ENCODE assay signal across 14 cellular contexts in the genomic region with DNA sequence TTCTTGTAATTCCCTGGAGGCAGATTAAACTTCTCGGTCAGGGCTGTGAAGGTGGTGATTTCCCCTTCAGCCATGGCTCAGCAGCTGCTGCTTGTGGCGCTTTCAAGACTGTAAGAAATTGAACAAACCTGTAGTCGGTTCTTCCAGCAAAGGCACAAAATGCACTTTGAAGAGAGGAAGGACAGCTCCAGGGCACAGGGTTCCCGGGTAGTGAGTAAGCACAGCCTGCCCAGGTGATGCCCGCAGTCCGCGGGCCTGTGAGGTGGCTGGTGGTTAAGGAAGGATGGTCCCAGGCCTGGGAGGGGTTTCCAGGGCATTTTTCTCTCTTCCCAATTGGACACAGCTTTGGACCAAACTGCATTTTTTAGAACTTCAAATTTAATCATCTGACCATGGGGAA.
DNase-seq lines count a peak whose midpoint lies in the region; FAIRE-seq and TF ChIP-seq lines count a peak whose summit lies in the region.
"Had no signal": no experiment of that assay in that cellular context is flagged by ENCODE, and none has a peak within 500 bp of the region (broad histone marks: within the 10 kb centered on the region; RNA-seq: fewer than 3 reads in every experiment).

No MANE protein-coding gene starts in this region.

- H3K9ac ChIP-seq in BLaER1 treated with 17β-estradiol and CSF1 and Interleukin-3, amounts not matched to agents 10 nM and 100 nM: no peak overlapping the region
- no peak overlapping the region for H3K9ac ChIP-seq in astrocyte (ENCODE audit: low read length)
- no peak overlapping the region for H3K9ac ChIP-seq in smooth muscle cell (ENCODE audit: low read depth)

- H2AFZ ChIP-seq in astrocyte (ENCODE audit: low read depth, low read length) (no peak overlapping the region), smooth muscle cell (ENCODE audit: low read depth) (no peak overlapping the region)

- FAIRE-seq in astrocyte (lab: Jason Lieb, UNC) (no peak), D721Med (lab: Jason Lieb, UNC) (no peak)

- H3K4me1 Mint-ChIP-seq in astrocyte (ENCODE audit: low read depth, unreplicated experiment): peaks cover 19% of the 10 kb centered on the region
- H3K4me1 Mint-ChIP-seq: B cell, CD14-positive monocyte had no signal

- H3K4me3 ChIP-seq in BLaER1 treated with 17β-estradiol and CSF1 and Interleukin-3, amounts not matched to agents 10 nM and 100 nM: no peak overlapping the region
- H3K4me3 ChIP-seq in astrocyte (ENCODE audit: insufficient read depth, low read depth, low read length) (no peak overlapping the region), smooth muscle cell (no peak overlapping the region)
- H3K4me3 ChIP-seq: HAP-1 had no signal

- H3K27ac ChIP-seq in BLaER1 treated with 17β-estradiol and CSF1 and Interleukin-3, amounts not matched to agents 10 nM and 100 nM: no peak overlapping the region
- no peak overlapping the region for H3K27ac ChIP-seq in astrocyte (ENCODE audit: low read depth, low read length)
- peak overlapping the region; percentile 72 for H3K27ac ChIP-seq in smooth muscle cell (ENCODE audit: low read depth)

- peaks cover 0 to 1% (median under 1%) of the 10 kb centered on the region in 11 experiments; a peak in 11 of 22 replicates for H3K9me3 ChIP-seq in BLaER1 treated with 17β-estradiol and CSF1 and Interleukin-3, amounts not matched to agents 10 nM and 100 nM (replicated peaks in 1 of 11)
- H3K9me3 ChIP-seq in astrocyte (ENCODE audit: insufficient read depth, low read depth, low read length) (no peaks in the 10 kb centered on the region), smooth muscle cell (replicated peaks; ENCODE audit: low read depth) (no peaks in the 10 kb centered on the region)
- H3K9me3 ChIP-seq: HAP-1 had no signal

- H3K4me3 Mint-ChIP-seq in astrocyte (ENCODE audit: unreplicated experiment): no peak overlapping the region
- H3K4me3 Mint-ChIP-seq: B cell; CD14-positive monocyte; CD8-positive, alpha-beta T cell had no signal

- H3K9me3 Mint-ChIP-seq in astrocyte (ENCODE audit: unreplicated experiment): no peaks in the 10 kb centered on the region
- H3K9me3 Mint-ChIP-seq: CD14-positive monocyte; CD8-positive, alpha-beta T cell had no signal

- peak overlapping the region in 8 of 11 experiments; percentile 24 to 62 (median 46); a peak in 15 of 22 replicates for H3K4me2 ChIP-seq in BLaER1 treated with 17β-estradiol and CSF1 and Interleukin-3, amounts not matched to agents 10 nM and 100 nM
- H3K4me2 ChIP-seq in astrocyte (ENCODE audit: low read length) (no peak overlapping the region), smooth muscle cell (peak overlapping the region; percentile 45)

- H3F3A ChIP-seq in smooth muscle cell (ENCODE audit: low read depth): peaks cover 28% of the 10 kb centered on the region

- H3K36me3 Mint-ChIP-seq in astrocyte (ENCODE audit: low read depth, unreplicated experiment): peaks cover 1% of the 10 kb centered on the region
- H3K36me3 Mint-ChIP-seq: CD14-positive monocyte; CD8-positive, alpha-beta T cell had no signal

- TF ChIP-seq CTCF in astrocyte (IDR thresholded peaks at IDR 0.05; ENCODE audit: insufficient read depth, low read depth, low read length): no peak
- TF ChIP-seq CTCF in smooth muscle cell (IDR thresholded peaks at IDR 0.05; ENCODE audit: borderline replicate concordance, insufficient read depth, poor library complexity, severe bottlenecking): no peak
- no peak for TF ChIP-seq CTCF in D721Med (IDR thresholded peaks at IDR 0.05; ENCODE audit: insufficient read depth, missing control alignments)

- WGBS in smooth muscle cell (ENCODE audit: low lambda C conversion rate): 84% methylated on average over 7 of the region's 7 CpGs

- DNase-seq in astrocyte (ENCODE audit: low read depth): no peak
- peak; percentile 8 for DNase-seq in kidney tubule cell (ENCODE audit: low spot score)
- no peak for DNase-seq in smooth muscle cell (lab: John Stamatoyannopoulos, UW; ENCODE audit: unreplicated experiment)
- no peak for DNase-seq in DMS53 (lab: John Stamatoyannopoulos, UW)
- no peak for DNase-seq in G401 (ENCODE audit: low spot score)
- no peak for DNase-seq in D721Med (ENCODE audit: insufficient read length, low spot score)
- DNase-seq: ACHN; CD8-positive, alpha-beta T cell; COR-L47; GOT3 had no signal

- in situ Hi-C loops in G401 (cut with HindIII; ENCODE audit: low sequenced_read_pairs): no loop called here

- no peaks in the 10 kb centered on the region for H4K20me1 ChIP-seq in BLaER1 treated with 17β-estradiol and CSF1 and Interleukin-3, amounts not matched to agents 10 nM and 100 nM
- H4K20me1 ChIP-seq in astrocyte (ENCODE audit: insufficient read depth, low read length): no peaks in the 10 kb centered on the region
- H4K20me1 ChIP-seq in smooth muscle cell (ENCODE audit: low read depth): no peaks in the 10 kb centered on the region

- H3K4me1 ChIP-seq in BLaER1 treated with 17β-estradiol and CSF1 and Interleukin-3, amounts not matched to agents 10 nM and 100 nM: peaks cover 10 to 30% (median 23%) of the 10 kb centered on the region in 10 experiments
- H3K4me1 ChIP-seq in astrocyte (ENCODE audit: insufficient read depth, low read length): peaks cover 12% of the 10 kb centered on the region
- peaks cover 4% of the 10 kb centered on the region for H3K4me1 ChIP-seq in smooth muscle cell (ENCODE audit: low read depth)
- H3K4me1 ChIP-seq: HAP-1 had no signal

- H3K79me2 ChIP-seq in astrocyte (ENCODE audit: insufficient read depth, low read length): no peaks in the 10 kb centered on the region
- peaks cover 37% of the 10 kb centered on the region for H3K79me2 ChIP-seq in smooth muscle cell (ENCODE audit: low read depth)

- H3K27me3 Mint-ChIP-seq in astrocyte (ENCODE audit: low read depth, unreplicated experiment): no peaks in the 10 kb centered on the region

- H3K27ac Mint-ChIP-seq in astrocyte (ENCODE audit: unreplicated experiment): peak overlapping the region; percentile 11
- H3K27ac Mint-ChIP-seq: B cell; CD14-positive monocyte; CD8-positive, alpha-beta T cell had no signal

- H3K27me3 ChIP-seq in BLaER1 treated with 17β-estradiol and CSF1 and Interleukin-3, amounts not matched to agents 10 nM and 100 nM: no peaks in the 10 kb centered on the region
- H3K27me3 ChIP-seq in astrocyte (ENCODE audit: insufficient read depth, low read length) (no peaks in the 10 kb centered on the region), smooth muscle cell (ENCODE audit: low read depth) (no peaks in the 10 kb centered on the region)

- no peaks in the 10 kb centered on the region for H3K36me3 ChIP-seq in BLaER1 treated with 17β-estradiol and CSF1 and Interleukin-3, amounts not matched to agents 10 nM and 100 nM
- no peaks in the 10 kb centered on the region for H3K36me3 ChIP-seq in astrocyte (ENCODE audit: insufficient read depth, low read length)
- H3K36me3 ChIP-seq in smooth muscle cell (ENCODE audit: low read depth): no peaks in the 10 kb centered on the region
- H3K36me3 ChIP-seq: HAP-1 had no signal
